Comparison of ENCODE assay signal across 9 cellular contexts in genomic region chr17:82240506-82241182, GRCh38. TPM values are rescaled to one million over a fixed set of nuclear protein-coding genes. Genes with fewer than 3 reads are reported as not detected.
DNase-seq lines count a peak whose midpoint lies in the region; ATAC-seq, FAIRE-seq and TF ChIP-seq lines count a peak whose summit lies in the region.
"Had no signal": no experiment of that assay in that cellular context is flagged by ENCODE, and none has a peak within 500 bp of the region (broad histone marks: within the 10 kb centered on the region; RNA-seq: fewer than 3 reads in every experiment).

No MANE protein-coding gene starts in this region.

- H3K27ac ChIP-seq in GM23338 (ENCODE audit: low read depth) = no peak overlapping the region

- no peak for TF ChIP-seq CTCF in GM23338 (conservative IDR thresholded peaks at IDR 0.05; ENCODE audit: low read depth in 2 of 2)
- TF ChIP-seq CTCF in D721Med (IDR thresholded peaks at IDR 0.05; ENCODE audit: insufficient read depth, missing control alignments) = no peak

- H3F3A ChIP-seq in GM23338 (replicated peaks; ENCODE audit: low read depth) = peaks cover 9% of the 10 kb centered on the region; the same call in 1 of the 2 replicates

- no peak overlapping the region for H3K4me3 ChIP-seq in GM23338

- H4K20me1 ChIP-seq in GM23338 (replicated peaks; ENCODE audit: insufficient read depth) = peaks cover 17% of the 10 kb centered on the region

- ATAC-seq in GM23338 (no peak), GM19397 (IDR thresholded peaks at IDR 0.05; ENCODE audit: unreplicated experiment) (no peak)
- no peak for ATAC-seq in stimulated activated memory B cell treated with anti-CD40 and anti-IgM and Interleukin-4, amounts not matched to agents 10 μg/mL and 1 μg/mL and 100 μg/mL, for 72 hours

- H3K4me3 Mint-ChIP-seq in GM23338 (no peak overlapping the region), immature natural killer cell (peak overlapping the region; percentile 21 to 51 (median 34))
- H3K4me3 Mint-ChIP-seq in activated CD4-positive, alpha-beta memory T cell treated with anti-CD3 and anti-CD28 coated beads, Interleukin-2, amount 10 ng/mL, durations not matched to agents 7 days and 5 days = no peak overlapping the region
- H3K4me3 Mint-ChIP-seq in stimulated activated memory B cell treated with anti-CD40 and anti-IgM and Interleukin-4, amounts not matched to agents 10 μg/mL and 1 μg/mL and 100 μg/mL, for 72 hours = no peak overlapping the region

- no peak for FAIRE-seq in D721Med (lab: Jason Lieb, UNC)
- FAIRE-seq: endometrium had no signal

- no peaks in the 10 kb centered on the region for H3K9me2 ChIP-seq in GM23338 (ENCODE audit: insufficient read depth)

- peaks cover 11% of the 10 kb centered on the region for H3K36me3 ChIP-seq in GM23338 (ENCODE audit: insufficient read depth)

- H3K9me3 Mint-ChIP-seq in GM23338 (no peaks in the 10 kb centered on the region; the same call in 2 of the 3 replicates), immature natural killer cell (no peaks in the 10 kb centered on the region)
- no peaks in the 10 kb centered on the region for H3K9me3 Mint-ChIP-seq in activated CD4-positive, alpha-beta memory T cell treated with anti-CD3 and anti-CD28 coated beads, Interleukin-2, amount 10 ng/mL, durations not matched to agents 7 days and 5 days
- H3K9me3 Mint-ChIP-seq in stimulated activated memory B cell treated with anti-CD40 and anti-IgM and Interleukin-4, amounts not matched to agents 10 μg/mL and 1 μg/mL and 100 μg/mL, for 72 hours = no peaks in the 10 kb centered on the region

- H3K4me1 ChIP-seq in GM23338 (ENCODE audit: insufficient read depth) = no peaks in the 10 kb centered on the region; the same call in 1 of the 2 replicates

- peaks cover 32% of the 10 kb centered on the region for H3K36me3 Mint-ChIP-seq in GM23338 (ENCODE audit: low read depth)
- H3K36me3 Mint-ChIP-seq in activated CD4-positive, alpha-beta memory T cell treated with anti-CD3 and anti-CD28 coated beads, Interleukin-2, amount 10 ng/mL, durations not matched to agents 7 days and 5 days (ENCODE audit: low read depth) = peaks cover 58% of the 10 kb centered on the region
- H3K36me3 Mint-ChIP-seq in immature natural killer cell = peaks cover 14 to 20% (median 16%) of the 10 kb centered on the region in 3 donors
- peaks cover 32% of the 10 kb centered on the region for H3K36me3 Mint-ChIP-seq in stimulated activated memory B cell treated with anti-CD40 and anti-IgM and Interleukin-4, amounts not matched to agents 10 μg/mL and 1 μg/mL and 100 μg/mL, for 72 hours

- H3K27me3 ChIP-seq in GM23338 (ENCODE audit: insufficient read depth) = no peaks in the 10 kb centered on the region

- POLR2A ChIA-PET in activated CD4-positive, alpha-beta memory T cell treated with anti-CD3 and anti-CD28 coated beads, Interleukin-2, amount 10 ng/mL, durations not matched to agents 7 days and 5 days (lab: Charles Lee) = interaction anchor here (0.9 to 4.1 kb wide), 7 partner anchors 8 to 81 kb away, joined by 3 to 27 read pairs (median 5); partner anchors contain the start of genes CD7 and SLC16A3

- H3K4me1 Mint-ChIP-seq in GM23338 (peaks cover 12% of the 10 kb centered on the region), immature natural killer cell (peaks cover 53 to 63% of the 10 kb centered on the region in 2 donors)
- H3K4me1 Mint-ChIP-seq in activated CD4-positive, alpha-beta memory T cell treated with anti-CD3 and anti-CD28 coated beads, Interleukin-2, amount 10 ng/mL, durations not matched to agents 7 days and 5 days = peaks cover 62% of the 10 kb centered on the region
- H3K4me1 Mint-ChIP-seq in stimulated activated memory B cell treated with anti-CD40 and anti-IgM and Interleukin-4, amounts not matched to agents 10 μg/mL and 1 μg/mL and 100 μg/mL, for 72 hours = peaks cover 71% of the 10 kb centered on the region

- no peak for DNase-seq in GM23338 (ENCODE audit: low spot score)
- peak; percentile 20 for DNase-seq in activated CD4-positive, alpha-beta memory T cell treated with anti-CD3 and anti-CD28 coated beads, Interleukin-2, amount 10 ng/mL, durations not matched to agents 7 days and 5 days
- peak in 1 of 3 donors; percentile 19 for DNase-seq in immature natural killer cell
- DNase-seq in SIG-M5 (lab: John Stamatoyannopoulos, UW) = no peak
- DNase-seq in D721Med (ENCODE audit: insufficient read length, low spot score) = no peak
- DNase-seq: stimulated activated naive CD4-positive, alpha-beta T cell treated with Interleukin-2 at 50 U/mL for 16 hours had no signal

- H3K4me2 ChIP-seq in GM23338 = no peak overlapping the region

- CTCF ChIA-PET in activated CD4-positive, alpha-beta memory T cell treated with anti-CD3 and anti-CD28 coated beads, Interleukin-2, amount 10 ng/mL, durations not matched to agents 7 days and 5 days (lab: Charles Lee) = interaction anchor here (1.5 kb wide), 1 partner anchor 80 kb away, joined by 5 read pairs; no protein-coding TSS in a partner anchor

- H3K79me2 ChIP-seq in GM23338 (replicated peaks; ENCODE audit: insufficient read depth) = peaks cover 16% of the 10 kb centered on the region

- H3K27me3 Mint-ChIP-seq in GM23338 (ENCODE audit: insufficient read depth, low read depth, poor library complexity) = peaks cover 20% of the 10 kb centered on the region
- H3K27me3 Mint-ChIP-seq in activated CD4-positive, alpha-beta memory T cell treated with anti-CD3 and anti-CD28 coated beads, Interleukin-2, amount 10 ng/mL, durations not matched to agents 7 days and 5 days = no peaks in the 10 kb centered on the region
- H3K27me3 Mint-ChIP-seq in immature natural killer cell (ENCODE audit: low read depth in 3 of 3) = peaks cover 16 to 76% (median 74%) of the 10 kb centered on the region in 3 donors
- no peaks in the 10 kb centered on the region for H3K27me3 Mint-ChIP-seq in stimulated activated memory B cell treated with anti-CD40 and anti-IgM and Interleukin-4, amounts not matched to agents 10 μg/mL and 1 μg/mL and 100 μg/mL, for 72 hours

- no peak overlapping the region for H2AFZ ChIP-seq in GM23338

- H3K27ac Mint-ChIP-seq in GM23338 (peak overlapping the region; percentile 44; the same call in 1 of the 2 replicates), immature natural killer cell (peak overlapping the region; percentile 65 to 90 (median 81))
- H3K27ac Mint-ChIP-seq in activated CD4-positive, alpha-beta memory T cell treated with anti-CD3 and anti-CD28 coated beads, Interleukin-2, amount 10 ng/mL, durations not matched to agents 7 days and 5 days = peak overlapping the region; percentile 74
- H3K27ac Mint-ChIP-seq in stimulated activated memory B cell treated with anti-CD40 and anti-IgM and Interleukin-4, amounts not matched to agents 10 μg/mL and 1 μg/mL and 100 μg/mL, for 72 hours = peak overlapping the region; percentile 73

TF ChIP-seq in GM23338, 12 proteins besides CTCF, POLR2A, EP300 and RAD21 (continues in another document):
- TF ChIP-seq REST (IDR thresholded peaks at IDR 0.05; ENCODE audit: unreplicated experiment) (no peak), POLR2AphosphoS5 (IDR thresholded peaks at IDR 0.05; ENCODE audit: low read depth) (no peak), EZH2 (IDR thresholded peaks at IDR 0.05; ENCODE audit: low read depth, unreplicated experiment) (no peak), JUNB (IDR thresholded peaks at IDR 0.05; ENCODE audit: unreplicated experiment) (no peak), ZNF331 (CRISPR knock-in tag; IDR thresholded peaks at IDR 0.05; ENCODE audit: low read depth) (no peak), STAT1 (IDR thresholded peaks at IDR 0.05; ENCODE audit: unreplicated experiment) (no peak)

RNA-seq across cellular contexts. Expression of gene SLC16A3, which starts 11.8 kb away (rescaled TPM):
- 10.6 and 14.4 TPM in 2 replicates for total RNA-seq in GM23338 (2014; rRNA removed; shearing (Covaris generic))
- polyA plus RNA-seq in GM23338 (2016; fragmentation: Nextera tagmentation; extraction: Ambion mirVana) (2.9 and 3.5 TPM in 2 replicates), immature natural killer cell (10 to 100 TPM in 1 of 3 donors, 1 to 10 TPM in 2; 5.8 to 12.2 (median 6.8) TPM)
- total RNA-seq in activated CD4-positive, alpha-beta memory T cell treated with anti-CD3 and anti-CD28 coated beads, Interleukin-2, amount 10 ng/mL, durations not matched to agents 7 days and 5 days = 100 to 1,000 TPM; 206 to 210 TPM

RNA-seq across cellular contexts. Expression of gene CCDC57, which starts 28.0 kb away (rescaled TPM):
- total RNA-seq in GM23338 (2014; rRNA removed; shearing (Covaris generic)) = 6.7 and 16.3 TPM in 2 replicates
- 6.4 and 7.0 TPM in 2 replicates for polyA plus RNA-seq in GM23338 (2016; fragmentation: Nextera tagmentation; extraction: Ambion mirVana)
- total RNA-seq in activated CD4-positive, alpha-beta memory T cell treated with anti-CD3 and anti-CD28 coated beads, Interleukin-2, amount 10 ng/mL, durations not matched to agents 7 days and 5 days = 10 to 100 TPM; 49.8 to 54.9 TPM
- polyA plus RNA-seq in immature natural killer cell = 10 to 100 TPM; 27.7 to 65.8 (median 28.8) TPM

RNA-seq across cellular contexts. Expression of gene CSNK1D, which starts 32.9 kb away (rescaled TPM):
- total RNA-seq in GM23338 (2014; rRNA removed; shearing (Covaris generic)) = 48.4 and 66.4 TPM in 2 replicates
- polyA plus RNA-seq in GM23338 (2016; fragmentation: Nextera tagmentation; extraction: Ambion mirVana) = 43.5 and 55.3 TPM in 2 replicates
- total RNA-seq in activated CD4-positive, alpha-beta memory T cell treated with anti-CD3 and anti-CD28 coated beads, Interleukin-2, amount 10 ng/mL, durations not matched to agents 7 days and 5 days = 100 to 1,000 TPM; 116 TPM
- polyA plus RNA-seq in immature natural killer cell = 100 to 1,000 TPM in 1 of 3 donors, 10 to 100 TPM in 2; 48.9 to 130 (median 55.9) TPM

Comparison
In these comparisons a context has a peak if more than half of its experiments do, and no peak if none do; other contexts are left out.
1. H3K4me3 Mint-ChIP-seq: peak in immature natural killer cell (5 of 5); none in GM23338 (single experiment), activated CD4-positive, alpha-beta memory T cell treated with anti-CD3 and anti-CD28 coated beads, Interleukin-2, amount 10 ng/mL, durations not matched to agents 7 days and 5 days (single experiment) and stimulated activated memory B cell treated with anti-CD40 and anti-IgM and Interleukin-4, amounts not matched to agents 10 μg/mL and 1 μg/mL and 100 μg/mL, for 72 hours (single experiment).
2. RNA of gene SLC16A3, which starts 11.8 kb away (total RNA-seq): 206 to 210 TPM in activated CD4-positive, alpha-beta memory T cell treated with anti-CD3 and anti-CD28 coated beads, Interleukin-2, amount 10 ng/mL, durations not matched to agents 7 days and 5 days; 10.6 to 14.4 TPM in GM23338; every median in the first group is over 10 times any median in the second.
3. Peak in every context shown above with its lines, with median percentiles within 50 percentile points of each other: H3K27ac Mint-ChIP-seq.